Comparison of ENCODE assay signal across 13 cellular contexts in the genomic region with DNA sequence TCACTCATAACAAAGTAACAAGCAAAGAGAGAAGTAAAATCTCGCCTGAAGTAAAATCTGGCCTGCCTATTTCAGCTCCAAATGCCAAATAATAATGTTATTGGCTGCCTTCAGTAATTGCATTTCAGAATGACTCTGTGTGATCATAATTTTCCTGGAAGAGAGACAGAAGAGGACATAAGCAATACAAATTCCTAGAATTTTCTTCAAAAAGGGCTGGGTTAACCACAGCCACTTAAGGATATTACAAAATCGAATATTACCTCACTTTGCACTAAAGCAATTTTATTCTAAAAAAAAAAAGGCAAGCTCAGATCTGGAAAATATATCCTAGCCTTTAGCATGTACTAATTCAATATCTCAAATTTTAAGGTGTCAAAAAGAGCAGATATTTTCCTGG.
DNase-seq lines count a peak whose midpoint lies in the region; ATAC-seq and TF ChIP-seq lines count a peak whose summit lies in the region.
"Had no signal": no experiment of that assay in that cellular context is flagged by ENCODE, and none has a peak within 500 bp of the region (broad histone marks: within the 10 kb centered on the region; RNA-seq: fewer than 3 reads in every experiment).

No MANE protein-coding gene starts in this region.

- H3K27ac Mint-ChIP-seq in activated CD4-positive, alpha-beta memory T cell treated with anti-CD3 and anti-CD28 coated beads for 36 hours: no peak overlapping the region
- H3K27ac Mint-ChIP-seq: activated naive CD4-positive, alpha-beta T cell treated with anti-CD3 and anti-CD28 coated beads, Interleukin-2, amount 10 ng/mL, durations not matched to agents 7 days and 5 days; natural killer cell treated with Interleukin-12 subunit alpha and Interleukin-12 subunit beta and Interleukin-15 and Interleukin-18, amount 100 ng/mL, for 72 hours had no signal

- TF ChIP-seq EP300 in gastroesophageal sphincter (IDR thresholded peaks at IDR 0.05): no peak

- ATAC-seq in gastroesophageal sphincter (peak; percentile 65), upper lobe of right lung (peak; percentile 45)
- ATAC-seq: left colon had no signal

- DNase-seq in HS-27A (ENCODE audit: low read depth) (peak; percentile 8), amniotic epithelial cell (ENCODE audit: low read depth) (peak; percentile 11), upper lobe of right lung (no peak), NCI-H446 treated with DMSO at 0.1 percent for 48 hours (lab: John Stamatoyannopoulos, UW) (no peak), cerebellar cortex (ENCODE audit: low spot score) (no peak)
- no peak for DNase-seq in activated CD4-positive, alpha-beta memory T cell treated with anti-CD3 and anti-CD28 coated beads for 36 hours
- DNase-seq: activated naive CD4-positive, alpha-beta T cell treated with anti-CD3 and anti-CD28 coated beads, Interleukin-2, amount 10 ng/mL, durations not matched to agents 7 days and 5 days; head of caudate nucleus; left colon; small intestine had no signal

- H3K9me3 Mint-ChIP-seq in activated CD4-positive, alpha-beta memory T cell treated with anti-CD3 and anti-CD28 coated beads for 36 hours: no peaks in the 10 kb centered on the region
- H3K9me3 Mint-ChIP-seq: activated naive CD4-positive, alpha-beta T cell treated with anti-CD3 and anti-CD28 coated beads, Interleukin-2, amount 10 ng/mL, durations not matched to agents 7 days and 5 days; natural killer cell treated with Interleukin-12 subunit alpha and Interleukin-12 subunit beta and Interleukin-15 and Interleukin-18, amount 100 ng/mL, for 72 hours had no signal

- H3K4me1 ChIP-seq in gastroesophageal sphincter (peaks cover 0 to 17% (median 10%) of the 10 kb centered on the region in 3 donors), upper lobe of right lung (peaks cover 31% of the 10 kb centered on the region)

- H3K27ac ChIP-seq in gastroesophageal sphincter (no peak overlapping the region), upper lobe of right lung (peak overlapping the region; percentile 53)
- H3K27ac ChIP-seq: HL-60 had no signal

- H3K4me1 Mint-ChIP-seq in activated CD4-positive, alpha-beta memory T cell treated with anti-CD3 and anti-CD28 coated beads for 36 hours (ENCODE audit: low read depth): no peaks in the 10 kb centered on the region
- H3K4me1 Mint-ChIP-seq: activated naive CD4-positive, alpha-beta T cell treated with anti-CD3 and anti-CD28 coated beads, Interleukin-2, amount 10 ng/mL, durations not matched to agents 7 days and 5 days had no signal

- TF ChIP-seq CTCF in gastroesophageal sphincter (IDR thresholded peaks at IDR 0.05): no peak
- no peak for TF ChIP-seq CTCF in upper lobe of right lung (IDR thresholded peaks at IDR 0.05)

- no peaks in the 10 kb centered on the region for H3K27me3 ChIP-seq in gastroesophageal sphincter
- H3K27me3 ChIP-seq in upper lobe of right lung: no peaks in the 10 kb centered on the region

- no peak overlapping the region for H3K4me3 Mint-ChIP-seq in activated CD4-positive, alpha-beta memory T cell treated with anti-CD3 and anti-CD28 coated beads for 36 hours
- H3K4me3 Mint-ChIP-seq: activated naive CD4-positive, alpha-beta T cell treated with anti-CD3 and anti-CD28 coated beads, Interleukin-2, amount 10 ng/mL, durations not matched to agents 7 days and 5 days; natural killer cell treated with Interleukin-12 subunit alpha and Interleukin-12 subunit beta and Interleukin-15 and Interleukin-18, amount 100 ng/mL, for 72 hours had no signal

- POLR2A ChIA-PET in activated CD4-positive, alpha-beta memory T cell treated with anti-CD3 and anti-CD28 coated beads for 36 hours (lab: Charles Lee): no interaction called here

- no peaks in the 10 kb centered on the region for H3K9me3 ChIP-seq in gastroesophageal sphincter
- no peaks in the 10 kb centered on the region for H3K9me3 ChIP-seq in upper lobe of right lung

- no peaks in the 10 kb centered on the region for H3K36me3 ChIP-seq in gastroesophageal sphincter
- no peaks in the 10 kb centered on the region for H3K36me3 ChIP-seq in upper lobe of right lung

- TF ChIP-seq POLR2A in gastroesophageal sphincter (IDR thresholded peaks at IDR 0.05): no peak

- intact Hi-C loops in upper lobe of right lung (cut with DNase I): no loop called here
- intact Hi-C loops in activated CD4-positive, alpha-beta memory T cell treated with anti-CD3 and anti-CD28 coated beads for 36 hours (cut with micrococcal nuclease): no loop called here

- 23 to 50% methylated on average over 2 of the region's 2 CpGs for WGBS in gastroesophageal sphincter (ENCODE audit: low coverage in 1 of 2), 2 donors

- no peaks in the 10 kb centered on the region for H3K27me3 Mint-ChIP-seq in activated CD4-positive, alpha-beta memory T cell treated with anti-CD3 and anti-CD28 coated beads for 36 hours

- no peaks in the 10 kb centered on the region for H3K36me3 Mint-ChIP-seq in activated CD4-positive, alpha-beta memory T cell treated with anti-CD3 and anti-CD28 coated beads for 36 hours
- H3K36me3 Mint-ChIP-seq: activated naive CD4-positive, alpha-beta T cell treated with anti-CD3 and anti-CD28 coated beads, Interleukin-2, amount 10 ng/mL, durations not matched to agents 7 days and 5 days had no signal

- H3K4me3 ChIP-seq in gastroesophageal sphincter (no peak overlapping the region), upper lobe of right lung (no peak overlapping the region)

- CTCF ChIA-PET in activated CD4-positive, alpha-beta memory T cell treated with anti-CD3 and anti-CD28 coated beads for 36 hours (lab: Charles Lee): no interaction called here

Comparison
In these comparisons a context has a peak if more than half of its experiments do, and no peak if none do; other contexts are left out.
1. DNase-seq: peak in HS-27A (single experiment) and amniotic epithelial cell (single experiment); none in upper lobe of right lung (single experiment), activated CD4-positive, alpha-beta memory T cell treated with anti-CD3 and anti-CD28 coated beads for 36 hours (single experiment), NCI-H446 treated with DMSO at 0.1 percent for 48 hours (single experiment) and cerebellar cortex (single experiment).